ENCODE assay signal across 29 cellular contexts in the genomic region with DNA sequence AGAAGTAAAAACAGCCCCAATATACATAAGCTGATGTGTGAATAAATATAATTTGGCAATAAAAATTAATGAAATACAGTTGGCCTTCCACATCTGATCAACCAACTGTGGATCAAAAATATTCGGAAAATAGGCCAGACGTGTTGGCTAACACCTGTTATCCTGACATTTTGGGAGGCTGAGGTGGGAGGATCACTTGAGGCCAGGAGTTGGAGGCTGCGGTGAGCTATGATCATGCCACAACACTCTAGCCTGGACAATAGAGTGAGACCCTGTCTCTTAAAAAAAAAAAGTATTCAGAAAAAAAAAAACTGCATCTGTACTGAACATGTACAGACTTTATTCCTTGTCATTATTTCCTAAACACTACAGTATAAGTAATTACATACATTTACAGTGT.
"Had no signal": no experiment of that assay in that cellular context is flagged by ENCODE, and none has a peak within 500 bp of the region (broad histone marks: within the 10 kb centered on the region; RNA-seq: fewer than 3 reads in every experiment).

No MANE protein-coding gene starts in this region.

- H3K4me3 ChIP-seq: colonic mucosa, coronary artery, dorsolateral prefrontal cortex, esophagus muscularis mucosa, esophagus squamous epithelium, gastrocnemius medialis, gastroesophageal sphincter, heart left ventricle, heart right ventricle had no signal

- H3K9me3 Mint-ChIP-seq: effector memory CD8-positive, alpha-beta T cell had no signal

- FAIRE-seq: colon, endometrium, endothelial cell of umbilical vein, frontal cortex had no signal

- DNase-seq: colonic mucosa; cortex of kidney; dermis blood vessel endothelial cell; dorsolateral prefrontal cortex; effector CD4-positive, alpha-beta T cell; effector CD8-positive, alpha-beta T cell; effector memory CD4-positive, alpha-beta T cell; effector memory CD8-positive, alpha-beta T cell; endodermal cell; erythroblast; esophagus squamous epithelium; foreskin fibroblast; foreskin keratinocyte; foreskin melanocyte; gastrocnemius medialis; glutamatergic neuron; head of caudate nucleus; heart left ventricle; heart right ventricle had no signal

- H3K27ac ChIP-seq: colonic mucosa, coronary artery, dorsolateral prefrontal cortex, epithelial cell of prostate, esophagus muscularis mucosa, esophagus squamous epithelium, foreskin keratinocyte, gastrocnemius medialis, gastroesophageal sphincter, heart left ventricle, heart right ventricle had no signal

- H3K9me3 ChIP-seq: colonic mucosa, esophagus muscularis mucosa, esophagus squamous epithelium, gastrocnemius medialis, gastroesophageal sphincter, heart left ventricle, heart right ventricle had no signal

- H3K27me3 Mint-ChIP-seq: dendritic cell treated with granulocyte-macrophage colony-stimulating factor and Interleukin-4, amounts not matched to agents 40 ng/mL and 50 ng/mL, for 4 days; effector memory CD8-positive, alpha-beta T cell had no signal

- H3K27me3 ChIP-seq: colonic mucosa, dorsolateral prefrontal cortex, esophagus muscularis mucosa, esophagus squamous epithelium, foreskin keratinocyte, gastrocnemius medialis, gastroesophageal sphincter, heart left ventricle, heart right ventricle had no signal

- H3K4me1 Mint-ChIP-seq: endodermal cell had no signal

- H3K27ac Mint-ChIP-seq: dendritic cell treated with granulocyte-macrophage colony-stimulating factor and Interleukin-4, amounts not matched to agents 40 ng/mL and 50 ng/mL, for 4 days; effector memory CD8-positive, alpha-beta T cell; endodermal cell had no signal

- H3K4me3 Mint-ChIP-seq: dendritic cell treated with granulocyte-macrophage colony-stimulating factor and Interleukin-4, amounts not matched to agents 40 ng/mL and 50 ng/mL, for 4 days; effector memory CD8-positive, alpha-beta T cell; endodermal cell had no signal

- H3K4me1 ChIP-seq: colonic mucosa, esophagus squamous epithelium, foreskin keratinocyte had no signal

- ATAC-seq: effector memory CD8-positive, alpha-beta T cell; esophagus mucosa; foreskin keratinocyte; gastrocnemius medialis; gastroesophageal sphincter; heart left ventricle; heart right ventricle had no signal
